ENCODE assay signal across 7 cellular contexts in the genomic region with DNA sequence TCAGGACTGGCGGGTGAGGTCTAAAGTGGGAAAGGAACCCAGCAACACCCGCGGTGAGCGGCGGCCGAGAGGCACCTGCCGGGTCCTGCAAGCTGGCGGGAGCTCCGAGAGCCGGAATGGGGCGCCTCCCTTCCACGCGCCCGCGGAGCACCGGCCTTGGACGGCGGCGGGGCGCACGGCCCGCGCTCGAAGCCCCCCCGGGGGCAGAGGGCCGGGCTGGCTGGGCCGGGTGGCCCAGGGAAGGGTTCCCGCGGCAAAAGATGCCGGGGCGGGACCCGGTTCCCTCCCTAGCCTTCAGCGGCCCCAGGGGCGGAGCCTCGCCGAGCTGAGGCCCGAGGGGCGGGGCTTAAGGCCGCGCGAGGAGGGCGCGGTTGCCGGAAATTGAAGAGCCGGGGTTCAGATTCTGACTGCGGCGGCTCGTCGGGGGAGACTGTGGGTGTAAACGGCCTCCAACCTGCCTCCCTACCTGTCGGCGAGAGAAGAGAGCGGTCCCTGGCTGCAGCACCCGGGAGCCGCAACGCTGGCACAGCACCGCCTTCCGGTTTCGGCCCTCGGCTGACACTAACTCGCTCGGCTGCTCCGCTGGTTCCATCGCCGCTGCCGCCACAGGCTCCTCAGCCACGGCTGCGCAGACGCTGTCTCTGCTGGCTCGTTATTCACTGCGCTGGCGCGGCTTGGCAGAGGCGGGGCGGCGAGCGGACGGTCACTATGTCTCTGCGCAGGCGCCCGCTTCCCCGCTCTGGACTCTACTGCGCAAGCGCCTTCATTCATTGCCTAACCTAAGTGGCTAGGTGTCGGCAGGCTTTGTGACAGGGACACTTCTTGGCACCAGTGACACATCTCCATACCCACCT. TPM values are rescaled to one million over a fixed set of nuclear protein-coding genes. Genes with fewer than 3 reads are reported as not detected.
DNase-seq lines count a peak whose midpoint lies in the region; ATAC-seq and TF ChIP-seq lines count a peak whose summit lies in the region.

Gene RABIF, minus strand, starts transcription at position 643 of the 854 bp plus-strand sequence. Its CDS starts 51 bp downstream, at position 592.

- peak; percentile 78 for ATAC-seq in GM18499 (IDR thresholded peaks at IDR 0.05; ENCODE audit: insufficient read depth, unreplicated experiment)
- ATAC-seq in HG02943 (IDR thresholded peaks at IDR 0.05; ENCODE audit: low read depth, unreplicated experiment) = peak; percentile 90
- peak; percentile 98 to 99 for ATAC-seq in right cardiac atrium

- H3K4me1 ChIP-seq in ascending aorta (peaks cover 0 to 13% of the 10 kb centered on the region in 2 donors), right cardiac atrium (ENCODE audit: control insufficient read depth, insufficient read depth, low read length) (no peaks in the 10 kb centered on the region), rectal smooth muscle tissue (ENCODE audit: control insufficient read depth, insufficient read depth, low read length) (peaks cover 6% of the 10 kb centered on the region)

- H3K27me3 ChIP-seq in ascending aorta (no peaks in the 10 kb centered on the region), right cardiac atrium (ENCODE audit: control insufficient read depth, insufficient read depth) (no peaks in the 10 kb centered on the region), rectal smooth muscle tissue (ENCODE audit: control insufficient read depth, insufficient read depth, low read length) (no peaks in the 10 kb centered on the region)

- H3K4me3 ChIP-seq in ascending aorta = peak within 1 kb of the TSS; percentile 75 to 79
- peak within 1 kb of the TSS; percentile 89 for H3K4me3 ChIP-seq in right cardiac atrium (ENCODE audit: low read length)
- H3K4me3 ChIP-seq in rectal smooth muscle tissue (ENCODE audit: low read length) = peak within 1 kb of the TSS; percentile 77

- peak within 1 kb of the TSS; percentile 20 for H3K9ac ChIP-seq in rectal smooth muscle tissue (ENCODE audit: low read length)

- peak in 1 of 3 experiments; percentile 20 for TF ChIP-seq CTCF in ascending aorta (IDR thresholded peaks at IDR 0.05)

- peaks cover 17 to 18% of the 10 kb centered on the region in 2 donors for H3K36me3 ChIP-seq in ascending aorta
- peaks cover 7% of the 10 kb centered on the region for H3K36me3 ChIP-seq in rectal smooth muscle tissue (ENCODE audit: control insufficient read depth, insufficient read depth, low read length)

- H3K9me3 ChIP-seq in ascending aorta (no peaks in the 10 kb centered on the region), right cardiac atrium (ENCODE audit: control insufficient read depth, low read length) (no peaks in the 10 kb centered on the region)

- peak; percentile 98 for DNase-seq in NCI-H187 treated with DMSO at 0.1 percent for 48 hours (lab: John Stamatoyannopoulos, UW)
- peak; percentile 84 to 97 for DNase-seq in ascending aorta (ENCODE audit: low spot score in 2 of 2)
- DNase-seq in right cardiac atrium = peak; percentile 97 to 99 (median 99)

- WGBS in right cardiac atrium = under 1% methylated on average over 85 of the region's 85 CpGs

- peak within 1 kb of the TSS; percentile 78 to 94 for H3K27ac ChIP-seq in ascending aorta
- H3K27ac ChIP-seq in right cardiac atrium (ENCODE audit: low read length) = peak within 1 kb of the TSS; percentile 93
- peak within 1 kb of the TSS; percentile 82 for H3K27ac ChIP-seq in rectal smooth muscle tissue (ENCODE audit: low read depth, low read length)

- intact Hi-C loops in T-helper 2 cell treated with Interferon-gamma antibody and Interleukin-4, amounts not matched to agents 100 ng/mL and 5 ng/mL, for 36 hours (cut with micrococcal nuclease) = loop anchor here (1.0 to 10.0 kb wide), 9 partner anchors 39 to 906 kb away; partner anchors contain the start of genes ADIPOR1, CYB5R1, KLHL12 and PCAT6
- intact Hi-C loops in ascending aorta (cut with DNase I) = loop anchor here (1.0 to 2.0 kb wide), 5 partner anchors 27 to 118 kb away; partner anchors contain the start of genes KLHL12, PCAT6 and TMEM183A
- intact Hi-C loops in right cardiac atrium (cut with DNase I) = loop anchor here in 2 of 4 donors (5.0 kb wide), 1 partner anchor 76 kb away; the partner anchor contains the start of gene PCAT6 (in 2 of the 2)

RNA-seq across cellular contexts. Expression of gene RABIF, which starts in this region (rescaled TPM):
- total RNA-seq in T-helper 2 cell treated with Interferon-gamma antibody and Interleukin-4, amounts not matched to agents 100 ng/mL and 5 ng/mL, for 36 hours = 15.1 and 16.7 TPM in 2 replicates
- total RNA-seq in ascending aorta (1.9 TPM), right cardiac atrium (1 to 10 TPM; 5.4 to 6.5 (median 5.7) TPM)
- polyA plus RNA-seq in right cardiac atrium = 4.6 TPM

Comparison
In these comparisons a context has a peak if more than half of its experiments do, and no peak if none do; other contexts are left out.
1. Peak in every context shown above with its lines: DNase-seq, ATAC-seq, H3K4me3 ChIP-seq and H3K27ac ChIP-seq.